In genomic region chr20:17863577-17864292, GRCh38 we compare ENCODE assay signal across 18 cellular contexts.
DNase-seq lines count a peak whose midpoint lies in the region; ATAC-seq, FAIRE-seq and TF ChIP-seq lines count a peak whose summit lies in the region.
"Had no signal": no experiment of that assay in that cellular context is flagged by ENCODE, and none has a peak within 500 bp of the region (broad histone marks: within the 10 kb centered on the region; RNA-seq: fewer than 3 reads in every experiment).

No MANE protein-coding gene starts in this region.

- H3K18ac ChIP-seq in IMR-90 (ENCODE audit: low read depth, low read length): no peak overlapping the region

- TF ChIP-seq RAD21 in A549 (conservative IDR thresholded peaks at IDR 0.05 in 1 of 2, IDR thresholded peaks at IDR 0.05 in 1 of 2): no peak
- TF ChIP-seq RAD21 in IMR-90 (IDR thresholded peaks at IDR 0.05; ENCODE audit: low read length): no peak

- no peak overlapping the region for H4K5ac ChIP-seq in IMR-90 (ENCODE audit: low read depth, low read length)

- no TSS peak for BruUV-seq in IMR-90 (replicated peaks; lab: Mats Ljungman, UMichigan)

- no peak overlapping the region for H2BK15ac ChIP-seq in IMR-90 (ENCODE audit: low read depth, low read length)

- 0 out of 2 replicates have a peak overlapping the region, but pooled peaks have one; percentile 2 for H3K4ac ChIP-seq in IMR-90 (ENCODE audit: low read depth, low read length)

- in situ Hi-C loops in IMR-90 (cut with MboI; ENCODE audit: low sequenced_read_pairs): no loop called here

- peak overlapping the region in 1 of 2 experiments; percentile 32; a peak in 1 of 4 replicates for H4K8ac ChIP-seq in IMR-90 (ENCODE audit: low read depth in 2 of 2, low read length in 2 of 2)

- DNase-seq in A549 (ENCODE audit: low read depth in 1 of 2, low spot score in 1 of 2) (peak in 1 of 2 experiments; percentile 41), IMR-90 (peak; percentile 52), mucosa of descending colon (peak; percentile 75 to 86 (median 80)), NCI-H1694 treated with DMSO at 0.1 percent for 48 hours (lab: John Stamatoyannopoulos, UW) (no peak), AG08395 (ENCODE audit: low spot score) (no peak)
- DNase-seq: activated naive CD4-positive, alpha-beta T cell treated with anti-CD3 and anti-CD28 coated beads for 36 hours; endodermal cell; HFFc6; mammary epithelial cell; NCI-H2107; occipital lobe had no signal

- ATAC-seq in A549 (peak; percentile 30 to 43; a peak in 4 of 6 replicates), IMR-90 (ENCODE audit: low read depth) (peak; percentile 29; the same call in 1 of the 2 replicates), mucosa of descending colon (peak; percentile 90), GM18520 (IDR thresholded peaks at IDR 0.05; ENCODE audit: unreplicated experiment) (no peak), GM18907 (IDR thresholded peaks at IDR 0.05; ENCODE audit: unreplicated experiment) (no peak)
- ATAC-seq: SK-N-SH treated with all-trans-retinoic acid at 6 μM for 48 hours had no signal

- CTCF ChIA-PET in A549 (lab: Yijun Ruan, JAX) (interaction anchor here (1.4 kb wide), 2 partner anchors 18 to 34 kb away, joined by 3 to 4 read pairs; no protein-coding TSS in a partner anchor), IMR-90 (lab: Yijun Ruan, JAX) (no interaction called here)

- H3K14ac ChIP-seq in IMR-90 (replicated peaks; ENCODE audit: low read depth, low read length): no peak overlapping the region

- H3K27ac ChIP-seq in A549 (peak overlapping the region in 1 of 2 experiments; percentile 13; a peak in 2 of 6 replicates), IMR-90 (ENCODE audit: insufficient read depth, low read length) (no peak overlapping the region), duodenal mucosa (ENCODE audit: low read depth, low read length) (no peak overlapping the region)
- H3K27ac ChIP-seq: HL-60, VCaP had no signal

- no peak overlapping the region for H2BK20ac ChIP-seq in IMR-90 (ENCODE audit: low read depth, low read length)

- dilution Hi-C loops in IMR-90 (cut with HindIII; ENCODE audit: low sequenced_read_pairs, unreplicated experiment): no loop called here

- 72% methylated on average over 11 of the region's 11 CpGs for WGBS in A549 (ENCODE audit: missing lambda C conversion rate)
- 82% methylated on average over 4 of the region's 11 CpGs; no CpG with 5 or more reads in 1 of the 2 experiments for WGBS in IMR-90 (ENCODE audit: extremely low coverage in 2 of 2, insufficient read length in 1 of 2), 2 experiments

- no peak for TF ChIP-seq CTCF in A549 (IDR thresholded peaks at IDR 0.05)
- no peak for TF ChIP-seq CTCF in IMR-90 (conservative IDR thresholded peaks at IDR 0.05; ENCODE audit: low read depth, low read length)
- no peak for TF ChIP-seq CTCF in mucosa of descending colon (IDR thresholded peaks at IDR 0.05)

- no peak overlapping the region for H3K56ac ChIP-seq in IMR-90 (ENCODE audit: extremely low read depth, insufficient read depth, low read length)

- no peak overlapping the region for H3K4me3 ChIP-seq in A549
- H3K4me3 ChIP-seq in IMR-90 (ENCODE audit: insufficient read depth, low read depth, low read length): no peak overlapping the region
- H3K4me3 ChIP-seq in duodenal mucosa (ENCODE audit: low read depth in 1 of 2, low read length in 2 of 2): no peak overlapping the region
- H3K4me3 ChIP-seq in mucosa of descending colon: no peak overlapping the region

- H3K9ac ChIP-seq in IMR-90 (ENCODE audit: low read depth, low read length) (no peak overlapping the region), duodenal mucosa (ENCODE audit: low read depth in 1 of 2, low read length in 2 of 2) (peak overlapping the region; percentile 21 to 40)

- intact Hi-C loops in IMR-90 (cut with micrococcal nuclease): no loop called here
- intact Hi-C loops in mucosa of descending colon (cut with DNase I, micrococcal nuclease): no loop called here

- H2BK120ac ChIP-seq in IMR-90 (ENCODE audit: low read depth, low read length): no peak overlapping the region

- H4K20me1 ChIP-seq in IMR-90 (ENCODE audit: insufficient read depth, low read length): no peaks in the 10 kb centered on the region

- H4K91ac ChIP-seq in IMR-90 (ENCODE audit: insufficient read depth, low read depth, low read length): no peak overlapping the region; the same call in 1 of the 2 replicates

- H2AFZ ChIP-seq in IMR-90 (replicated peaks; ENCODE audit: low read length, poor library complexity): peak overlapping the region; percentile 24

- H3K4me2 ChIP-seq in A549: peak overlapping the region; percentile 46
- H3K4me2 ChIP-seq in IMR-90 (ENCODE audit: low read depth, low read length): no peak overlapping the region

- TF ChIP-seq POLR2A in A549 (IDR thresholded peaks at IDR 0.05; ENCODE audit: low read length) (no peak), IMR-90 (IDR thresholded peaks at IDR 0.05; ENCODE audit: low read depth, low read length) (no peak)

- peak overlapping the region; percentile 33; the same call in 1 of the 2 replicates for H2AK5ac ChIP-seq in IMR-90 (ENCODE audit: low read depth, low read length)

- POLR2A ChIA-PET in A549 (lab: Yijun Ruan, JAX): no interaction called here
- POLR2A ChIA-PET in IMR-90 (lab: Charles Lee; ENCODE audit: unreplicated experiment): interaction anchor here (0.5 to 1.0 kb wide), 2 partner anchors 181 to 289 kb away, joined by 3 to 19 read pairs; partner anchors contain the start of gene RRBP1

- H2AK9ac ChIP-seq in IMR-90 (replicated peaks; ENCODE audit: low read depth, low read length, poor library complexity): peak overlapping the region; percentile 62

- no peak for TF ChIP-seq EP300 in A549 (IDR thresholded peaks at IDR 0.05)

- no peak overlapping the region for H3K23ac ChIP-seq in IMR-90 (ENCODE audit: low read depth, low read length)

- no peak for FAIRE-seq in A549 (lab: Jason Lieb, UNC)
- FAIRE-seq: bronchial epithelial cell had no signal

- H3K9me1 ChIP-seq in IMR-90 (ENCODE audit: insufficient read depth, low read length): peaks cover 4% of the 10 kb centered on the region; the same call in 1 of the 2 replicates

- no peaks in the 10 kb centered on the region for H3K36me3 ChIP-seq in IMR-90 (ENCODE audit: control insufficient read depth, insufficient read depth, low read length)
- H3K36me3 ChIP-seq in duodenal mucosa (ENCODE audit: control insufficient read depth in 1 of 2, insufficient read depth in 2 of 2, low read length in 2 of 2): no peaks in the 10 kb centered on the region
- no peaks in the 10 kb centered on the region for H3K36me3 ChIP-seq in mucosa of descending colon (ENCODE audit: low read depth)

- H3K4me1 ChIP-seq in A549: peaks cover 12% of the 10 kb centered on the region
- peaks cover 2% of the 10 kb centered on the region; the same call in 1 of the 2 replicates for H3K4me1 ChIP-seq in IMR-90 (ENCODE audit: control insufficient read depth, insufficient read depth, low read length)
- peaks cover 36 to 41% of the 10 kb centered on the region in 2 donors for H3K4me1 ChIP-seq in duodenal mucosa (ENCODE audit: control insufficient read depth in 1 of 2, insufficient read depth in 2 of 2, low read length in 2 of 2)
- peaks cover 46% of the 10 kb centered on the region for H3K4me1 ChIP-seq in mucosa of descending colon (ENCODE audit: low read depth)

- no peak overlapping the region for H2BK5ac ChIP-seq in IMR-90 (ENCODE audit: low read depth, low read length, poor library complexity, severe bottlenecking)

- H3K9me3 ChIP-seq in A549 (no peaks in the 10 kb centered on the region), IMR-90 (ENCODE audit: control insufficient read depth, insufficient read depth, low read length) (no peaks in the 10 kb centered on the region), duodenal mucosa (ENCODE audit: control insufficient read depth in 1 of 2, low read length in 2 of 2) (no peaks in the 10 kb centered on the region), mucosa of descending colon (no peaks in the 10 kb centered on the region)

- H3K27me3 ChIP-seq in IMR-90 (ENCODE audit: control insufficient read depth, insufficient read depth, low read length): peaks cover 3% of the 10 kb centered on the region
- H3K27me3 ChIP-seq in duodenal mucosa (ENCODE audit: control insufficient read depth in 1 of 2, insufficient read depth in 2 of 2, low read length in 2 of 2): no peaks in the 10 kb centered on the region

- no peaks in the 10 kb centered on the region for H3K79me1 ChIP-seq in IMR-90 (ENCODE audit: low read depth in 1 of 2, low read length in 2 of 2)

TF ChIP-seq in A549, 52 proteins besides CTCF, POLR2A, EP300 and RAD21:
- TF ChIP-seq HEYL (CRISPR knock-in tag; IDR thresholded peaks at IDR 0.05) (no peak), BHLHE40 (IDR thresholded peaks at IDR 0.05; ENCODE audit: low read depth, low read length) (no peak), RARB (CRISPR knock-in tag; IDR thresholded peaks at IDR 0.05) (no peak), NFE2L2 (conservative IDR thresholded peaks at IDR 0.05; ENCODE audit: low read length) (no peak), ESRRA (IDR thresholded peaks at IDR 0.05; ENCODE audit: borderline replicate concordance, low read length) (peak; percentile 73; the same call in 1 of the 2 replicates), ZFP36 (IDR thresholded peaks at IDR 0.05; ENCODE audit: borderline replicate concordance, partially characterized antibody) (no peak), JUN (IDR thresholded peaks at IDR 0.05) (no peak)

TF ChIP-seq in IMR-90, 13 proteins besides CTCF, POLR2A, EP300 and RAD21:
- TF ChIP-seq CHD1 (IDR thresholded peaks at IDR 0.05; ENCODE audit: low read depth, low read length) (no peak), MXI1 (IDR thresholded peaks at IDR 0.05; ENCODE audit: borderline replicate concordance, low read depth, low read length) (no peak), MAZ (IDR thresholded peaks at IDR 0.05; ENCODE audit: borderline replicate concordance, low read depth, low read length) (no peak), NFE2L2 (IDR thresholded peaks at IDR 0.05; ENCODE audit: low read depth, low read length) (no peak), SMC3 (IDR thresholded peaks at IDR 0.05; ENCODE audit: low read depth, low read length) (no peak), CEBPB (IDR thresholded peaks at IDR 0.05; ENCODE audit: low read depth, low read length) (no peak), MAFK (IDR thresholded peaks at IDR 0.05; ENCODE audit: low read depth, low read length) (no peak)

Comparison
In these comparisons a context has a peak if more than half of its experiments do, and no peak if none do; other contexts are left out.
1. ATAC-seq: peak in A549 (2 of 2), IMR-90 (single experiment) and mucosa of descending colon (single experiment); none in GM18520 (single experiment) and GM18907 (single experiment).
2. DNase-seq: peak in IMR-90 (single experiment) and mucosa of descending colon (3 of 3); none in NCI-H1694 treated with DMSO at 0.1 percent for 48 hours (single experiment) and AG08395 (single experiment).